ENCODE assay signal across 9 cellular contexts in the genomic region with DNA sequence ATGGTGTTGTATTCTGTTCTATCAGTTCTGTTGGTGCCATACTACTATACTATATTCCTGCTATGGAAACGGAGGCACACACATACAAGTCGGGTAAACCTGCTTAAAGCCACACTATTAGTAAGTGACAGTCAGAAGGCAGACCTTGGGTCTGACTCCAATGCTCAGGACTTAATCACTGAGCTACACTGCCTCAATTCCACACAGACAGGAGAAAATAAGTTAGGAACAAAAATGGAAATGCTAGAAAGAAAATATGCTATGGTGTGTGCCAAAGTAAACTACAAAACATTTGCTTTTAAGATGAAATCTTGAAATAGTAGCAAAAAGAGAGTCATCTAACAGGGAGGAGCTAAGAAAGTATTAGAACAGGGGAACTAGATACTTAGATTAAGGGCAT. TPM values are rescaled to one million over a fixed set of nuclear protein-coding genes. Genes with fewer than 3 reads are reported as not detected.
DNase-seq lines count a peak whose midpoint lies in the region; ATAC-seq and TF ChIP-seq lines count a peak whose summit lies in the region.
"Had no signal": no experiment of that assay in that cellular context is flagged by ENCODE, and none has a peak within 500 bp of the region (broad histone marks: within the 10 kb centered on the region; RNA-seq: fewer than 3 reads in every experiment).

No MANE protein-coding gene starts in this region.

- intact Hi-C loops in left colon (cut with DNase I, micrococcal nuclease) = no loop called here

- DNase-seq in AG10803 (ENCODE audit: low read depth) (peak; percentile 45), left colon (no peak), HCEC 1CT (no peak), midbrain (lab: John Stamatoyannopoulos, UW) (no peak)
- DNase-seq in stimulated activated CD4-positive, alpha-beta T cell treated with anti-CD3 and anti-CD28 coated beads, Interleukin-12 subunit alpha, Interleukin-12 subunit beta, amount 100 ng/mL, for 4 hours = no peak

- no peak for TF ChIP-seq CTCF in AG10803 (conservative IDR thresholded peaks at IDR 0.05; ENCODE audit: low read length)

- ATAC-seq in GM21526 (IDR thresholded peaks at IDR 0.05; ENCODE audit: low FRiP score, unreplicated experiment) (peak; percentile 18), HG03521 (IDR thresholded peaks at IDR 0.05; ENCODE audit: unreplicated experiment) (peak; percentile 9), left colon (peak; percentile 7), HG03139 (IDR thresholded peaks at IDR 0.05; ENCODE audit: unreplicated experiment) (no peak)

- no peak overlapping the region for H3K4me3 ChIP-seq in AG10803 (ENCODE audit: low read length)
- H3K4me3 ChIP-seq: BLaER1 had no signal

RNA-seq across cellular contexts. Expression of a gene that starts 48.1 kb away (rescaled TPM):
- total RNA-seq in left colon = 100 to 1,000 TPM; 394 to 421 TPM
